Comparison of ENCODE assay signal across 8 cellular contexts in genomic region chr11:123063396-123064267, GRCh38. TPM values are rescaled to one million over a fixed set of nuclear protein-coding genes. Genes with fewer than 3 reads are reported as not detected.
DNase-seq lines count a peak whose midpoint lies in the region; ATAC-seq, FAIRE-seq and TF ChIP-seq lines count a peak whose summit lies in the region.

No MANE protein-coding gene starts in this region.

- no peak for TF ChIP-seq CTCF in brain microvascular endothelial cell (IDR thresholded peaks at IDR 0.05; ENCODE audit: low read depth, low read length, missing control alignments)
- no peak for TF ChIP-seq CTCF in kidney (IDR thresholded peaks at IDR 0.05; ENCODE audit: borderline replicate concordance, extremely low read depth, insufficient read depth)

- peaks cover 39% of the 10 kb centered on the region for H3K36me3 Mint-ChIP-seq in CD4-positive, CD25-positive, alpha-beta regulatory T cell
- H3K36me3 Mint-ChIP-seq in stimulated activated memory B cell treated with anti-CD40 and anti-IgM and Interleukin-4, amounts not matched to agents 10 μg/mL and 1 μg/mL and 100 μg/mL, for 72 hours: peaks cover 34% of the 10 kb centered on the region

- peak overlapping the region; percentile 97 to 100 (median 100) for H3K27ac Mint-ChIP-seq in CD4-positive, CD25-positive, alpha-beta regulatory T cell
- peak overlapping the region; percentile 100 for H3K27ac Mint-ChIP-seq in stimulated activated memory B cell treated with anti-CD40 and anti-IgM and Interleukin-4, amounts not matched to agents 10 μg/mL and 1 μg/mL and 100 μg/mL, for 72 hours

- in situ Hi-C loops in brain microvascular endothelial cell (cut with HindIII; ENCODE audit: low pct_ligation_motif_present, low sequenced_read_pairs): no loop called here

- peaks cover 8% of the 10 kb centered on the region for H3K27me3 Mint-ChIP-seq in CD4-positive, CD25-positive, alpha-beta regulatory T cell
- no peaks in the 10 kb centered on the region for H3K27me3 Mint-ChIP-seq in stimulated activated memory B cell treated with anti-CD40 and anti-IgM and Interleukin-4, amounts not matched to agents 10 μg/mL and 1 μg/mL and 100 μg/mL, for 72 hours

- no peaks in the 10 kb centered on the region for H3K27me3 ChIP-seq in CD4-positive, CD25-positive, alpha-beta regulatory T cell (ENCODE audit: control insufficient read depth, insufficient read depth, low read length)
- H3K27me3 ChIP-seq in brain microvascular endothelial cell (replicated peaks): no peaks in the 10 kb centered on the region

- peak overlapping the region; percentile 88 to 100 (median 96) for H3K4me3 Mint-ChIP-seq in CD4-positive, CD25-positive, alpha-beta regulatory T cell
- peak overlapping the region; percentile 93 for H3K4me3 Mint-ChIP-seq in stimulated activated memory B cell treated with anti-CD40 and anti-IgM and Interleukin-4, amounts not matched to agents 10 μg/mL and 1 μg/mL and 100 μg/mL, for 72 hours

- no peaks in the 10 kb centered on the region for H3K9me3 ChIP-seq in CD4-positive, CD25-positive, alpha-beta regulatory T cell (ENCODE audit: control insufficient read depth in 2 of 2, low read length in 2 of 2)
- no peaks in the 10 kb centered on the region for H3K9me3 ChIP-seq in kidney (ENCODE audit: control insufficient read depth in 1 of 2, low read length in 2 of 2)

- peak overlapping the region; percentile 91 for H3K4me3 ChIP-seq in CD4-positive, CD25-positive, alpha-beta regulatory T cell (ENCODE audit: low read depth, low read length)
- H3K4me3 ChIP-seq in brain microvascular endothelial cell (ENCODE audit: low read depth, low read length) (peak overlapping the region; percentile 81), kidney (ENCODE audit: low read length in 2 of 2) (peak overlapping the region; percentile 69 to 79)

- intact Hi-C loops in kidney (cut with DNase I): no loop called here

- H3K9ac ChIP-seq in kidney (ENCODE audit: low read length in 2 of 2): peak overlapping the region; percentile 94 to 99

- H3K27ac ChIP-seq in CD4-positive, CD25-positive, alpha-beta regulatory T cell (ENCODE audit: insufficient read depth, low read length, poor library complexity, severe bottlenecking): peak overlapping the region; percentile 100
- H3K27ac ChIP-seq in brain microvascular endothelial cell (peak overlapping the region; percentile 100), kidney (ENCODE audit: low read depth in 2 of 2, low read length in 2 of 2) (peak overlapping the region; percentile 100)

- H3K4me1 ChIP-seq in CD4-positive, CD25-positive, alpha-beta regulatory T cell (ENCODE audit: control insufficient read depth, insufficient read depth, low read length, poor library complexity, severe bottlenecking): peaks cover 71% of the 10 kb centered on the region
- peaks cover 13 to 30% of the 10 kb centered on the region in 2 donors for H3K4me1 ChIP-seq in kidney (ENCODE audit: control insufficient read depth in 1 of 2, insufficient read depth in 1 of 2, low read depth in 1 of 2, low read length in 2 of 2)

- H3K9me3 Mint-ChIP-seq in CD4-positive, CD25-positive, alpha-beta regulatory T cell: peaks cover 0 to 1% (median 0%) of the 10 kb centered on the region in 7 donors
- H3K9me3 Mint-ChIP-seq in stimulated activated memory B cell treated with anti-CD40 and anti-IgM and Interleukin-4, amounts not matched to agents 10 μg/mL and 1 μg/mL and 100 μg/mL, for 72 hours: no peaks in the 10 kb centered on the region

- FAIRE-seq in kidney (lab: Jason Lieb, UNC): no peak

- H3K4me1 Mint-ChIP-seq in CD4-positive, CD25-positive, alpha-beta regulatory T cell: peaks cover 10 to 52% (median 40%) of the 10 kb centered on the region in 4 donors
- peaks cover 60% of the 10 kb centered on the region for H3K4me1 Mint-ChIP-seq in stimulated activated memory B cell treated with anti-CD40 and anti-IgM and Interleukin-4, amounts not matched to agents 10 μg/mL and 1 μg/mL and 100 μg/mL, for 72 hours

- DNase-seq in CD4-positive, CD25-positive, alpha-beta regulatory T cell: peak in 2 of 3 donors; percentile 61 to 82
- DNase-seq in HK-2 (ENCODE audit: unreplicated experiment): peak; percentile 27
- DNase-seq in SHP77 treated with DMSO at 0.1 percent for 48 hours (lab: John Stamatoyannopoulos, UW): peak; percentile 41
- DNase-seq in brain microvascular endothelial cell: peak; percentile 53
- DNase-seq in kidney: no peak
- no peak for DNase-seq in cerebellar nuclear complex (lab: John Stamatoyannopoulos, UW)

- no peak for ATAC-seq in CD4-positive, CD25-positive, alpha-beta regulatory T cell (ENCODE audit: low read depth in 2 of 2)
- no peak for ATAC-seq in stimulated activated memory B cell treated with anti-CD40 and anti-IgM and Interleukin-4, amounts not matched to agents 10 μg/mL and 1 μg/mL and 100 μg/mL, for 72 hours
- no peak for ATAC-seq in GM18519 (IDR thresholded peaks at IDR 0.05; ENCODE audit: low FRiP score, unreplicated experiment)

- H3K36me3 ChIP-seq in CD4-positive, CD25-positive, alpha-beta regulatory T cell (ENCODE audit: control insufficient read depth, insufficient read depth, low read length): peaks cover 29% of the 10 kb centered on the region
- H3K36me3 ChIP-seq in brain microvascular endothelial cell (replicated peaks) (peaks cover 28% of the 10 kb centered on the region), kidney (ENCODE audit: control insufficient read depth in 1 of 2, insufficient read depth in 2 of 2, low read length in 2 of 2) (peaks cover 14 to 26% of the 10 kb centered on the region in 2 donors)

RNA-seq across cellular contexts. Expression of gene HSPA8, which starts 1.7 kb away (rescaled TPM):
- 1,352 TPM for total RNA-seq in CD4-positive, CD25-positive, alpha-beta regulatory T cell
- polyA plus RNA-seq in CD4-positive, CD25-positive, alpha-beta regulatory T cell: 1,000 to 10,000 TPM; 1,495 to 1,932 (median 1,615) TPM
- 869 TPM for total RNA-seq in kidney
- 1,081 TPM for polyA plus RNA-seq in kidney (ENCODE audit: insufficient read depth, low read depth, low replicate concordance)

Comparison
In these comparisons a context has a peak if more than half of its experiments do, and no peak if none do; other contexts are left out.
1. DNase-seq: peak in CD4-positive, CD25-positive, alpha-beta regulatory T cell (2 of 3), HK-2 (single experiment), SHP77 treated with DMSO at 0.1 percent for 48 hours (single experiment) and brain microvascular endothelial cell (single experiment); none in kidney (single experiment) and cerebellar nuclear complex (0 of 2).
2. Peak in every context shown above with its lines, with median percentiles within 50 percentile points of each other: H3K27ac ChIP-seq and H3K4me3 ChIP-seq.